Comparison of ENCODE assay signal across 25 cellular contexts in the genomic region with DNA sequence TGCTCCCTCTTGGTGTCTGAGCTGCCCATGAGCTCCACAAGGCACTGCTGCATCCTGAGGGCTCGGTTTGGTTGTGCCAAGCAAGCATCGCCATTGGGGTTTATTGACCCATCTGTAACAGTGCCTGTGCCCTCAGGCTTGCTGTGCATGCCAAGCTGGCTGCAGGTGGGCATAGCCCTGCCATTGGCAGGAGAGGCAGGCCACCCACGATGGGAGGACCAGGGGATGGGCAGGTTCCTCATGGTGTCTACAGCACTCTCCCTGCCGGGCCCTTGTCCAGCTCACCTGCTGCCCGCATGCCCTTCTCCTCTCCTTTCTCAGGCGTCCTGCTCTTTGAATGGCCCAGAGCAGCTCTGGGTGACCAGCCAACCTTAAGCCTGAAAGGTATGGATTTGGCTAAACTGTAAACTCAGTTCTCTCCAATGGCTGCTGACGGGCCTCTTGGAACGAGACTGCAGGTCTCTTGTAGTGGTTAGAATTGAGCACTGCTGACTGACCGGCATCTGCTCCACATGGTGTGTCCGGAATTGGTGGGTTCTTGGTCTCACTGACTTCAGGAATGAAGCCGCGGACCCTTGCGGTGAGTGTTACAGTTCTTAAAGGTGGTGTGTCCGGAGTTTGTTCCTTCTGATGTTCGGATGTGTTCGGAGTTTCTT. TPM values are rescaled to one million over a fixed set of nuclear protein-coding genes. Genes with fewer than 3 reads are reported as not detected.
DNase-seq lines count a peak whose midpoint lies in the region; ATAC-seq, FAIRE-seq and TF ChIP-seq lines count a peak whose summit lies in the region.
"Had no signal": no experiment of that assay in that cellular context is flagged by ENCODE, and none has a peak within 500 bp of the region (broad histone marks: within the 10 kb centered on the region; RNA-seq: fewer than 3 reads in every experiment).

No MANE protein-coding gene starts in this region.

- TF ChIP-seq POLR2A in H1 (IDR thresholded peaks at IDR 0.05; ENCODE audit: control extremely low read depth in 1 of 2, low read depth in 2 of 2, low read length in 2 of 2) (no peak), esophagus muscularis mucosa (IDR thresholded peaks at IDR 0.05; ENCODE audit: low read depth) (no peak)

- H2BK120ac ChIP-seq in H1 (replicated peaks; ENCODE audit: low read depth, low read length), result no peak overlapping the region
- H2BK120ac ChIP-seq in trophoblast cell (ENCODE audit: insufficient read depth, low read length, poor library complexity), result no peak overlapping the region

- no peak overlapping the region for H2AK5ac ChIP-seq in H1 (ENCODE audit: low read depth, low read length)
- H2AK5ac ChIP-seq in trophoblast cell (ENCODE audit: low read length), result no peak overlapping the region

- no peak for TF ChIP-seq RAD21 in H1 (IDR thresholded peaks at IDR 0.05 in 1 of 2, conservative IDR thresholded peaks at IDR 0.05 in 1 of 2; ENCODE audit: low read depth in 2 of 2, low read length in 2 of 2)

- no peak overlapping the region for H3K56ac ChIP-seq in H1 (replicated peaks; ENCODE audit: insufficient read length, low read depth, low read length)

- H3K79me1 ChIP-seq in H1 (ENCODE audit: low read depth, low read length) (no peaks in the 10 kb centered on the region), trophoblast cell (ENCODE audit: low read length) (no peaks in the 10 kb centered on the region)

- no peak overlapping the region for H3K27ac ChIP-seq in H1 (ENCODE audit: low read depth, low read length)
- no peak overlapping the region for H3K27ac ChIP-seq in esophagus muscularis mucosa (replicated peaks in 1 of 4)
- H3K27ac ChIP-seq in trophoblast cell (ENCODE audit: low read depth, low read length), result no peak overlapping the region
- H3K27ac ChIP-seq: BLaER1 had no signal

- H3K4me3 ChIP-seq in H1 (ENCODE audit: extremely low read depth in 1 of 4, insufficient read depth in 2 of 4, low read depth in 3 of 4, low read length in 4 of 4), result no peak overlapping the region
- H3K4me3 ChIP-seq in esophagus muscularis mucosa, result no peak overlapping the region
- peak overlapping the region; percentile 34 for H3K4me3 ChIP-seq in trophoblast cell (ENCODE audit: low read depth, low read length)
- H3K4me3 ChIP-seq: BLaER1, GM12878 had no signal

- H4K20me1 ChIP-seq in H1 (replicated peaks in 1 of 2; ENCODE audit: control insufficient read depth in 1 of 2, insufficient read depth in 2 of 2, low read length in 2 of 2), result no peaks in the 10 kb centered on the region
- H4K20me1 ChIP-seq: BLaER1 had no signal

- POLR2A ChIA-PET in H1 (lab: Charles Lee; ENCODE audit: partially characterized antibody), result no interaction called here

- H4K12ac ChIP-seq in trophoblast cell (ENCODE audit: low read depth, low read length), result no peak overlapping the region

- H3K36me3 ChIP-seq in H1 (ENCODE audit: control insufficient read depth in 2 of 4, insufficient read depth in 4 of 4, low read length in 3 of 4), result no peaks in the 10 kb centered on the region
- peaks cover 0 to 47% (median 24%) of the 10 kb centered on the region in 4 donors for H3K36me3 ChIP-seq in esophagus muscularis mucosa
- no peaks in the 10 kb centered on the region for H3K36me3 ChIP-seq in trophoblast cell (ENCODE audit: control insufficient read depth in 1 of 2, insufficient read depth in 2 of 2, low read length in 2 of 2)
- H3K36me3 ChIP-seq: BE2C, BLaER1 had no signal

- H2BK12ac ChIP-seq in H1 (ENCODE audit: low read depth, low read length) (no peak overlapping the region), trophoblast cell (ENCODE audit: low read length) (no peak overlapping the region)

- peak overlapping the region; percentile 68; the same call in 1 of the 2 replicates for H4K8ac ChIP-seq in H1 (ENCODE audit: extremely low read depth, insufficient read depth, low read length)
- H4K8ac ChIP-seq in trophoblast cell (ENCODE audit: low read depth, low read length), result no peak overlapping the region

- peaks cover 0 to 9% of the 10 kb centered on the region in 2 experiments; a peak in 1 of 4 replicates for H3K9me3 ChIP-seq in H1 (ENCODE audit: insufficient read depth in 2 of 2, low read depth in 1 of 2, low read length in 1 of 2)
- H3K9me3 ChIP-seq in esophagus muscularis mucosa, result no peaks in the 10 kb centered on the region
- peaks cover 6% of the 10 kb centered on the region for H3K9me3 ChIP-seq in trophoblast cell (ENCODE audit: insufficient read depth, low read depth, low read length)
- H3K9me3 ChIP-seq: BE2C, Caco-2 had no signal

- H3K4ac ChIP-seq in H1 (replicated peaks; ENCODE audit: insufficient read length, low read depth, low read length) (no peak overlapping the region), trophoblast cell (ENCODE audit: low read depth, low read length) (no peak overlapping the region)

- H2BK20ac ChIP-seq in H1 (ENCODE audit: low read length), result no peak overlapping the region

- intact Hi-C loops in esophagus muscularis mucosa (cut with DNase I), result loop anchor here (10.0 kb wide), 1 partner anchor 541 kb away; no protein-coding TSS in a partner anchor

- H3K23ac ChIP-seq in H1 (ENCODE audit: insufficient read length) (no peak overlapping the region), trophoblast cell (ENCODE audit: low read length) (no peak overlapping the region)

- no peaks in the 10 kb centered on the region for H3K4me1 ChIP-seq in H1 (replicated peaks in 1 of 4; ENCODE audit: control insufficient read depth in 3 of 4, insufficient read depth in 4 of 4, low read length in 3 of 4)
- peaks cover 6 to 16% (median 9%) of the 10 kb centered on the region in 4 donors for H3K4me1 ChIP-seq in esophagus muscularis mucosa
- peaks cover 0 to 2% of the 10 kb centered on the region in 2 experiments for H3K4me1 ChIP-seq in trophoblast cell (ENCODE audit: control insufficient read depth in 1 of 2, insufficient read depth in 2 of 2, low read length in 2 of 2)
- H3K4me1 ChIP-seq: BE2C, BLaER1 had no signal

- WGBS in H1 (ENCODE audit: extremely low coverage in 1 of 2, insufficient coverage in 1 of 2, insufficient read length in 1 of 2, insufficient replicate concordance in 2 of 2, low coverage in 1 of 2, low lambda C conversion rate in 2 of 2, missing lambda C conversion rate in 1 of 2), 2 experiments, result 91% methylated on average over 14 of the region's 16 CpGs; no CpG with 5 or more reads in 1 of the 2 experiments
- WGBS in esophagus muscularis mucosa, result 97% methylated on average over 10 of the region's 16 CpGs
- WGBS in trophoblast cell (ENCODE audit: extremely low coverage, insufficient coverage, insufficient read length), result no CpG with 5 or more reads among the region's 16 CpGs

- H2BK15ac ChIP-seq in H1 (ENCODE audit: low read length), result no peak overlapping the region

- no peak for TF ChIP-seq EP300 in H1 (IDR thresholded peaks at IDR 0.05; ENCODE audit: borderline replicate concordance in 1 of 2, low read depth in 2 of 2, low read length in 2 of 2)
- no peak for TF ChIP-seq EP300 in esophagus muscularis mucosa (IDR thresholded peaks at IDR 0.05)

- H3K23me2 ChIP-seq in H1 (ENCODE audit: low read depth, low read length), result no peaks in the 10 kb centered on the region

- no peak overlapping the region for H2BK5ac ChIP-seq in H1 (ENCODE audit: low read depth, low read length)
- H2BK5ac ChIP-seq in trophoblast cell (ENCODE audit: low read depth, low read length, poor library complexity), result no peak overlapping the region

- no peak for TF ChIP-seq CTCF in GM10266 (IDR thresholded peaks at IDR 0.05; ENCODE audit: control insufficient read depth, insufficient read depth, low read depth, missing control alignments)
- TF ChIP-seq CTCF in H1 (IDR thresholded peaks at IDR 0.05; ENCODE audit: control extremely low read depth in 1 of 3, insufficient read depth in 1 of 3, low read depth in 1 of 3, low read length in 3 of 3), result no peak
- no peak for TF ChIP-seq CTCF in esophagus muscularis mucosa (IDR thresholded peaks at IDR 0.05)

- H3K18ac ChIP-seq in H1 (ENCODE audit: extremely low read depth, low read length) (no peak overlapping the region), trophoblast cell (ENCODE audit: low read length) (no peak overlapping the region)

- H4K91ac ChIP-seq in H1 (replicated peaks; ENCODE audit: insufficient read length, low read length) (no peak overlapping the region), trophoblast cell (ENCODE audit: low read depth, low read length) (no peak overlapping the region)

- H3K4me2 ChIP-seq in H1 (ENCODE audit: insufficient read depth in 1 of 2, low read depth in 2 of 2, low read length in 2 of 2) (no peak overlapping the region), trophoblast cell (ENCODE audit: low read length) (no peak overlapping the region)
- H3K4me2 ChIP-seq: BLaER1 had no signal

- ATAC-seq in GM21737 (IDR thresholded peaks at IDR 0.05; ENCODE audit: unreplicated experiment), result no peak
- no peak for ATAC-seq in HG03460 (IDR thresholded peaks at IDR 0.05; ENCODE audit: unreplicated experiment)
- ATAC-seq: GM12878 had no signal

- H4K5ac ChIP-seq in H1 (ENCODE audit: insufficient read length, low read depth, low read length), result no peak overlapping the region

- no peak overlapping the region for H3K14ac ChIP-seq in H1 (ENCODE audit: insufficient read length)
- no peak overlapping the region for H3K14ac ChIP-seq in trophoblast cell (ENCODE audit: low read length)

- H3K27me3 ChIP-seq in H1 (replicated peaks in 1 of 4; ENCODE audit: control insufficient read depth in 3 of 4, extremely low read depth in 1 of 4, insufficient read depth in 3 of 4, low read length in 3 of 4), result no peaks in the 10 kb centered on the region
- H3K27me3 ChIP-seq in esophagus muscularis mucosa, result no peaks in the 10 kb centered on the region
- no peaks in the 10 kb centered on the region for H3K27me3 ChIP-seq in trophoblast cell (ENCODE audit: insufficient read depth, low read length)
- H3K27me3 ChIP-seq: BE2C, BLaER1 had no signal

- CTCF ChIA-PET in H1 (lab: Charles Lee; ENCODE audit: partially characterized antibody), result interaction anchor here (1.4 kb wide), 1 partner anchor 139 kb away, joined by 3 read pairs; no protein-coding TSS in a partner anchor

- no peaks in the 10 kb centered on the region for H3K79me2 ChIP-seq in H1 (ENCODE audit: control insufficient read depth in 1 of 2, insufficient read depth in 2 of 2, low read length in 2 of 2)
- H3K79me2 ChIP-seq in trophoblast cell (ENCODE audit: control insufficient read depth, insufficient read depth, low read length, poor library complexity), result no peaks in the 10 kb centered on the region

- H3K9ac ChIP-seq in H1 (replicated peaks in 1 of 4; ENCODE audit: extremely low read depth in 1 of 4, low read depth in 3 of 4, low read length in 3 of 4) (no peak overlapping the region), trophoblast cell (ENCODE audit: low read length) (no peak overlapping the region)
- H3K9ac ChIP-seq: BLaER1 had no signal

- H2AFZ ChIP-seq in H1 (ENCODE audit: low read length) (no peak overlapping the region), trophoblast cell (ENCODE audit: insufficient read depth, low read length, poor library complexity) (no peak overlapping the region)

- peak; percentile 2 for DNase-seq in GM10266 (ENCODE audit: extremely low spot score)
- DNase-seq in H1 (ENCODE audit: low read depth in 1 of 2, low spot score in 2 of 2), result no peak
- DNase-seq in esophagus muscularis mucosa (ENCODE audit: extremely low spot score), result peak; percentile 74
- DNase-seq in trophoblast cell, result no peak
- no peak for DNase-seq in NCI-H1694 treated with DMSO at 0.1 percent for 48 hours (lab: John Stamatoyannopoulos, UW)
- no peak for DNase-seq in NK-92 treated with Interleukin-12 subunit alpha and Interleukin-12 subunit beta, amount 100 ng/mL, for 24 hours (lab: John Stamatoyannopoulos, UW)
- DNase-seq: 8988T; ACHN; BE2C; C1 segment of cervical spinal cord; Caco-2; Calu3; CD4-positive, alpha-beta memory T cell; CD4-positive, CD25-positive, alpha-beta regulatory T cell; DMS79 treated with DMSO at 0.1 percent for 48 hours; GF-D8 had no signal

- FAIRE-seq in H1 (lab: Jason Lieb, UNC), result no peak
- FAIRE-seq: A204.1, D721Med, G401.6, GM12878, GM12892, GM18507 had no signal

RNA-seq across cellular contexts. Expression of a gene that starts 17.6 kb away (rescaled TPM):
- 3.5 TPM in 2 replicates for total RNA-seq in H1 (2021; fragmentation: NEBNext Ultra II Directional; extraction: Animal tissue kit (Norgen Biotek cat#: 25700))
- 2.1 and 2.6 TPM in 2 replicates for polyA plus RNA-seq in H1 (2011; rRNA removed)
- 4.8 TPM for polyA plus RNA-seq in H1 (2011; cell fraction: cytosol; rRNA removed)
- polyA plus RNA-seq in H1 (2011; cell fraction: nucleus; rRNA removed), result 6.2 TPM
- 0.99 to 3.1 TPM (median 2.2 TPM) in 4 replicates for polyA plus RNA-seq in H1 (2012, experiment 1 of 2)
- 1.6 TPM for polyA plus RNA-seq in H1 (2012, experiment 2 of 2)
- polyA plus RNA-seq in H1 (2013, experiment 1 of 2), result 1.4 TPM
- polyA plus RNA-seq in H1 (2013, experiment 2 of 2), result 1.2 TPM
- 11.6 and 14.8 TPM in 2 replicates for polyA minus RNA-seq in H1 (2011; rRNA and poly(A)+ RNA removed)
- 4.0 TPM for polyA minus RNA-seq in H1 (2011; cell fraction: cytosol; rRNA and poly(A)+ RNA removed)
- 13.4 TPM for polyA minus RNA-seq in H1 (2011; cell fraction: nucleus; rRNA and poly(A)+ RNA removed)
- 10 to 100 TPM; 16.5 to 21.0 (median 18.0) TPM for total RNA-seq in esophagus muscularis mucosa
- 0.31 and 0.42 TPM in 2 replicates for polyA plus RNA-seq in trophoblast cell (2013)
- total RNA-seq: GM12878 had no signal
- polyA plus RNA-seq: GM12878 had no signal

Comparison
In these comparisons a context has a peak if more than half of its experiments do, and no peak if none do; other contexts are left out.
1. DNase-seq: peak in GM10266 (single experiment) and esophagus muscularis mucosa (single experiment); none in H1 (0 of 2), trophoblast cell (0 of 2), NCI-H1694 treated with DMSO at 0.1 percent for 48 hours (single experiment) and NK-92 treated with Interleukin-12 subunit alpha and Interleukin-12 subunit beta, amount 100 ng/mL, for 24 hours (single experiment).